In genomic region chr11:124761301-124762021, GRCh38 we compare ENCODE assay signal across 9 cellular contexts. TPM values are rescaled to one million over a fixed set of nuclear protein-coding genes. Genes with fewer than 3 reads are reported as not detected.
DNase-seq lines count a peak whose midpoint lies in the region; ATAC-seq and TF ChIP-seq lines count a peak whose summit lies in the region.
"Had no signal": no experiment of that assay in that cellular context is flagged by ENCODE, and none has a peak within 500 bp of the region (broad histone marks: within the 10 kb centered on the region; RNA-seq: fewer than 3 reads in every experiment).

No MANE protein-coding gene starts in this region.

- H3K9me3 Mint-ChIP-seq in activated naive CD4-positive, alpha-beta T cell treated with anti-CD3 and anti-CD28 coated beads, Interleukin-2, amount 50 U/mL, for 24 hours: no peaks in the 10 kb centered on the region

- ATAC-seq in upper lobe of right lung (no peak), GM21390 (IDR thresholded peaks at IDR 0.05; ENCODE audit: unreplicated experiment) (no peak)

- peaks cover 21% of the 10 kb centered on the region for H3K27me3 Mint-ChIP-seq in activated naive CD4-positive, alpha-beta T cell treated with anti-CD3 and anti-CD28 coated beads, Interleukin-2, amount 50 U/mL, for 24 hours

- peaks cover 8% of the 10 kb centered on the region for H3K36me3 ChIP-seq in upper lobe of right lung
- H3K36me3 ChIP-seq: neutrophil had no signal

- peak overlapping the region; percentile 89 for H3K27ac ChIP-seq in upper lobe of right lung
- H3K27ac ChIP-seq: neutrophil had no signal

- H3K4me3 Mint-ChIP-seq in activated naive CD4-positive, alpha-beta T cell treated with anti-CD3 and anti-CD28 coated beads, Interleukin-2, amount 50 U/mL, for 24 hours: peak overlapping the region; percentile 59

- H3K36me3 Mint-ChIP-seq in activated naive CD4-positive, alpha-beta T cell treated with anti-CD3 and anti-CD28 coated beads, Interleukin-2, amount 50 U/mL, for 24 hours: peaks cover 4% of the 10 kb centered on the region

- TF ChIP-seq CTCF in lower leg skin (IDR thresholded peaks at IDR 0.05): no peak
- TF ChIP-seq CTCF in upper lobe of right lung (IDR thresholded peaks at IDR 0.05): no peak

- H3K4me3 ChIP-seq in lower leg skin (ENCODE audit: low read depth, poor library complexity, severe bottlenecking) (peak overlapping the region; percentile 35), upper lobe of right lung (peak overlapping the region; percentile 73)

- H3K27me3 ChIP-seq in upper lobe of right lung: peaks cover 22% of the 10 kb centered on the region

- WGBS in lower leg skin, 2 donors: 20 to 48% methylated on average over 10 to 18 of the region's 21 CpGs

- TF ChIP-seq POLR2A in lower leg skin (IDR thresholded peaks at IDR 0.05): no peak

- H3K9me3 ChIP-seq in upper lobe of right lung: no peaks in the 10 kb centered on the region
- H3K9me3 ChIP-seq: neutrophil had no signal

- H3K4me1 Mint-ChIP-seq in activated naive CD4-positive, alpha-beta T cell treated with anti-CD3 and anti-CD28 coated beads, Interleukin-2, amount 50 U/mL, for 24 hours: peaks cover 29% of the 10 kb centered on the region

- intact Hi-C loops in lower leg skin (cut with DNase I; ENCODE audit: low total_unique reads) (loop anchor here (5.0 kb wide), 1 partner anchor 89 kb away; the partner anchor contains the start of genes SIAE and SPA17), upper lobe of right lung (cut with DNase I) (no loop called here)

- H3K27ac Mint-ChIP-seq in activated naive CD4-positive, alpha-beta T cell treated with anti-CD3 and anti-CD28 coated beads, Interleukin-2, amount 50 U/mL, for 24 hours: no peak overlapping the region

- peaks cover 38% of the 10 kb centered on the region for H3K4me1 ChIP-seq in upper lobe of right lung

- peak; percentile 23 for DNase-seq in activated naive CD4-positive, alpha-beta T cell treated with Interleukin-2 at 50 U/mL for 16 hours
- no peak for DNase-seq in activated naive CD4-positive, alpha-beta T cell (lab: John Stamatoyannopoulos, UW)
- peak in 1 of 2 donors; percentile 85 for DNase-seq in lower leg skin (ENCODE audit: low spot score in 2 of 2)
- DNase-seq in upper lobe of right lung: peak; percentile 66
- no peak for DNase-seq in AG08395 (ENCODE audit: low spot score)
- DNase-seq in NCI-H2171 treated with DMSO at 0.1 percent for 48 hours (lab: John Stamatoyannopoulos, UW): no peak

RNA-seq across cellular contexts. Expression of gene ESAM, which starts 0.6 kb away (rescaled TPM):
- total RNA-seq in lower leg skin (10 to 100 TPM in 3 of 4 donors, 1 to 10 TPM in 1; 6.1 to 24.1 (median 11.4) TPM), upper lobe of right lung (164 TPM)

RNA-seq across cellular contexts. Expression of gene VSIG2, which starts 9.4 kb away (rescaled TPM):
- total RNA-seq in lower leg skin: 1 to 10 TPM in 1 of 4 donors, under 1 TPM in 3; 0.30 to 2.3 (median 0.55) TPM
- 40.1 TPM for total RNA-seq in upper lobe of right lung

RNA-seq across cellular contexts. Expression of gene NRGN, which starts 21.7 kb away (rescaled TPM):
- total RNA-seq in lower leg skin (under 1 TPM in 2 of 4 donors, not detected in 2; 0.56 to 0.84 TPM), upper lobe of right lung (79.9 TPM)

RNA-seq across cellular contexts. Expression of gene MSANTD2, which starts 38.7 kb away (rescaled TPM):
- 10 to 100 TPM; 11.5 to 21.2 (median 15.2) TPM for total RNA-seq in lower leg skin
- 13.3 TPM for total RNA-seq in upper lobe of right lung

Comparison
In these comparisons a context has a peak if more than half of its experiments do, and no peak if none do; other contexts are left out.
1. DNase-seq: peak in activated naive CD4-positive, alpha-beta T cell treated with Interleukin-2 at 50 U/mL for 16 hours (single experiment) and upper lobe of right lung (single experiment); none in activated naive CD4-positive, alpha-beta T cell (0 of 4), AG08395 (single experiment) and NCI-H2171 treated with DMSO at 0.1 percent for 48 hours (single experiment).
2. RNA of gene VSIG2, which starts 9.4 kb away (total RNA-seq): 40.1 TPM in upper lobe of right lung (single experiment); 0.30 to 2.3 TPM in lower leg skin; every median in the first group is over 10 times any median in the second.
3. RNA of gene NRGN, which starts 21.7 kb away (total RNA-seq): 79.9 TPM in upper lobe of right lung (single experiment); 0.56 to 0.84 TPM in lower leg skin; every median in the first group is over 10 times any median in the second.